Comparison of ENCODE assay signal across 1 cellular context in the genomic region with DNA sequence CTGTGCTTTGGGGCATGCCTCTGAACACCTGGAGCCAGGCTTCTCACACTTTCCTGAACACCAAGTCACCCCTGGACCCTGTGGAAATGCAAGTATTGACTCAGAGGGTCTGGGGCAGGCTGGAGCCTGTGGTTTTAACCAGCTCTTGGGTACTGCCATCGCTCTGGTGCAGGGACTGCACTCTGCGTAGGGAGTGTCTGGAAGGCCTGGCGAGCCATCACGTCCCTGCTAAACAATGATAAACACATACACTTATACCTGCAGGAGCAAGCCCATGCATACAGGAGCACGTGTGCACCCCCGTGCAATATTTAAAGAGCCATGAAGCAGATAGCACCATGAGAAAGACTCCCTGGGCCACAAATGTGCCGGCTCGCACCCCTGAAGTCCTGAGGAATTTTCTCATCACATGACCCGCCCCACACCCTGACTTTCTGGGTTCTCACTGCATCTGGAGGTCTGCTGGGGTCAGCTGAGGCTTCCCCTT.
TF ChIP-seq lines count a peak whose summit lies in the region.

No MANE protein-coding gene starts in this region.

TF ChIP-seq in WTC11, 78 proteins besides CTCF, POLR2A, EP300 and RAD21 (continued from another document):
- TF ChIP-seq, protein P1, sequence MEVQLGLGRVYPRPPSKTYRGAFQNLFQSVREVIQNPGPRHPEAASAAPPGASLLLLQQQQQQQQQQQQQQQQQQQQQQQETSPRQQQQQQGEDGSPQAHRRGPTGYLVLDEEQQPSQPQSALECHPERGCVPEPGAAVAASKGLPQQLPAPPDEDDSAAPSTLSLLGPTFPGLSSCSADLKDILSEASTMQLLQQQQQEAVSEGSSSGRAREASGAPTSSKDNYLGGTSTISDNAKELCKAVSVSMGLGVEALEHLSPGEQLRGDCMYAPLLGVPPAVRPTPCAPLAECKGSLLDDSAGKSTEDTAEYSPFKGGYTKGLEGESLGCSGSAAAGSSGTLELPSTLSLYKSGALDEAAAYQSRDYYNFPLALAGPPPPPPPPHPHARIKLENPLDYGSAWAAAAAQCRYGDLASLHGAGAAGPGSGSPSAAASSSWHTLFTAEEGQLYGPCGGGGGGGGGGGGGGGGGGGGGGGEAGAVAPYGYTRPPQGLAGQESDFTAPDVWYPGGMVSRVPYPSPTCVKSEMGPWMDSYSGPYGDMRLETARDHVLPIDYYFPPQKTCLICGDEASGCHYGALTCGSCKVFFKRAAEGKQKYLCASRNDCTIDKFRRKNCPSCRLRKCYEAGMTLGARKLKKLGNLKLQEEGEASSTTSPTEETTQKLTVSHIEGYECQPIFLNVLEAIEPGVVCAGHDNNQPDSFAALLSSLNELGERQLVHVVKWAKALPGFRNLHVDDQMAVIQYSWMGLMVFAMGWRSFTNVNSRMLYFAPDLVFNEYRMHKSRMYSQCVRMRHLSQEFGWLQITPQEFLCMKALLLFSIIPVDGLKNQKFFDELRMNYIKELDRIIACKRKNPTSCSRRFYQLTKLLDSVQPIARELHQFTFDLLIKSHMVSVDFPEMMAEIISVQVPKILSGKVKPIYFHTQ (CRISPR knock-in tag; IDR thresholded peaks at IDR 0.05) = no peak
- TF ChIP-seq, protein P2, sequence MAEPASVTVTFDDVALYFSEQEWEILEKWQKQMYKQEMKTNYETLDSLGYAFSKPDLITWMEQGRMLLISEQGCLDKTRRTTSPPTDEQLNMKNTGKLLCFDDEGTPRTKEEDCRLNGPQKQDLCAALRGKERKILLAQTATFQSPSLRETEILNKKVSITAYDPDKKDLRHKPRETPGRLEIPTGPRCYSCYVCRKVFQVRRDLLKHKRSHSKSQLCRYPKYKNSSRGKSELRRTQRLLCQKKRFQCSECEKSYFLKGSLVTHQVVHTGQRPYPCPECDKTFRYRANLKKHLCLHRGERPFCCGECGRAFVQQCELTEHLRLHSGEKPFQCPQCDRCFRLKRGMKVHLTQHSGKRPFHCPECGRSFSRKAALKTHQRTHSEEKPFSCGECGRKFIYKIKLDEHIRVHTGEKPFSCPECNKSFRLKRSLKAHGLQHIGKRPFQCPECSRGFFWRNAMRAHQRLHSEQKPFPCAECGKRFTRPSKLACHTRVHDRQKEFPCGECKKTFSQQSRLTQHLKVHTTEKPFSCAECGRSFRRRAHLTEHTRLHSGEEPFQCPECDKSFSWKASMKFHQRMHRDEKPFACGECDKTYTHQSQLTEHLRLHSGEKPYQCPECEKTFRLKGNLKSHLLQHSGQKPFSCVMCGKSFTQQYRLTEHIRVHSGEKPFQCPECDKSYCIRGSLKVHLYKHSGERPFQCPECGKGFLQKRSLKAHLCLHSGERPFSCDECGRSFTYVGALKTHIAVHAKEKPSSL (CRISPR knock-in tag; conservative IDR thresholded peaks at IDR 0.05) = no peak
- no peak for TF ChIP-seq ATF1 (CRISPR knock-in tag; IDR thresholded peaks at IDR 0.05)
- TF ChIP-seq AFF4 (CRISPR knock-in tag; IDR thresholded peaks at IDR 0.05; ENCODE audit: borderline replicate concordance) = no peak
- TF ChIP-seq USF1 (CRISPR knock-in tag; IDR thresholded peaks at IDR 0.05) = no peak
- TF ChIP-seq ZNF263 (CRISPR knock-in tag; IDR thresholded peaks at IDR 0.05; ENCODE audit: low read depth) = no peak
- TF ChIP-seq ZNF671 (CRISPR knock-in tag; IDR thresholded peaks at IDR 0.05) = no peak
- no peak for TF ChIP-seq ZNF423 (CRISPR knock-in tag; IDR thresholded peaks at IDR 0.05)
- no peak for TF ChIP-seq TEAD1 (CRISPR knock-in tag; IDR thresholded peaks at IDR 0.05)
- TF ChIP-seq JAZF1 (CRISPR knock-in tag; IDR thresholded peaks at IDR 0.05) = no peak
- no peak for TF ChIP-seq TCF7 (CRISPR knock-in tag; IDR thresholded peaks at IDR 0.05; ENCODE audit: low read depth)
- TF ChIP-seq GABPB1 (CRISPR knock-in tag; IDR thresholded peaks at IDR 0.05) = no peak
